16 cellular contexts compared by ENCODE assay signal in genomic region chr6:112429226-112429625, GRCh38.
DNase-seq lines count a peak whose midpoint lies in the region; ATAC-seq and TF ChIP-seq lines count a peak whose summit lies in the region.
"Had no signal": no experiment of that assay in that cellular context is flagged by ENCODE, and none has a peak within 500 bp of the region (broad histone marks: within the 10 kb centered on the region; RNA-seq: fewer than 3 reads in every experiment).

No MANE protein-coding gene starts in this region.

- H2AFZ ChIP-seq in HCT116 (ENCODE audit: low read depth, low read length, poor library complexity, severe bottlenecking), result no peak overlapping the region

- H4K20me1 ChIP-seq in HCT116 (ENCODE audit: insufficient read depth), result no peaks in the 10 kb centered on the region

- no peak overlapping the region for H3K4me3 ChIP-seq in AG04449 (ENCODE audit: low read depth, low read length)
- H3K4me3 ChIP-seq in HCT116 (replicated peaks in 1 of 2; ENCODE audit: low read depth in 1 of 2, low read length in 2 of 2), result no peak overlapping the region
- no peak overlapping the region for H3K4me3 ChIP-seq in astrocyte of the cerebellum (ENCODE audit: low read depth, low read length)
- H3K4me3 ChIP-seq: MG63, upper lobe of left lung had no signal

- H3K4me1 ChIP-seq in HCT116 (ENCODE audit: control insufficient read depth in 1 of 2, insufficient read depth in 2 of 2, low read length in 2 of 2), result no peaks in the 10 kb centered on the region
- H3K4me1 ChIP-seq: upper lobe of left lung had no signal

- no peaks in the 10 kb centered on the region for H3K9me2 ChIP-seq in HCT116 (ENCODE audit: insufficient read depth)

- peak; percentile 43; the same call in 1 of the 2 replicates for TF ChIP-seq RAD21 in HCT116 (IDR thresholded peaks at IDR 0.05; ENCODE audit: low read depth)

- intact Hi-C loops in HCT116 (cut with micrococcal nuclease), result loop anchor here (5.0 kb wide), 1 partner anchor 998 kb away; no protein-coding TSS in a partner anchor

- no peak for DNase-seq in AG04449 (ENCODE audit: low read depth, low spot score)
- DNase-seq in HCT116 (ENCODE audit: low read depth, low spot score), result no peak
- no peak for DNase-seq in astrocyte of the cerebellum (ENCODE audit: low read depth)
- DNase-seq in iPS DF 19.7 (ENCODE audit: low read depth, low spot score), result peak; percentile 15
- no peak for DNase-seq in HuH-7 (ENCODE audit: low spot score)
- no peak for DNase-seq in NK-92 (lab: John Stamatoyannopoulos, UW; ENCODE audit: unreplicated experiment)
- DNase-seq in midbrain (lab: John Stamatoyannopoulos, UW), result no peak
- no peak for DNase-seq in activated CD4-positive, alpha-beta T cell treated with anti-CD3 and anti-CD28 coated beads, Interleukin-2, amount 50 U/mL, for 1 hour
- DNase-seq: activated effector memory CD4-positive, alpha-beta T cell treated with Interleukin-2 at 50 U/mL for 16 hours; cortex of kidney; MG63; NCI-H345; right cardiac atrium; SIG-M5; upper lobe of left lung had no signal

- in situ Hi-C loops in astrocyte of the cerebellum (cut with HindIII; ENCODE audit: low sequenced_read_pairs), result no loop called here

- no peak; the same call in 1 of the 2 replicates for ATAC-seq in HCT116
- ATAC-seq: right cardiac atrium had no signal

- no peaks in the 10 kb centered on the region for H3K27me3 ChIP-seq in HCT116 (ENCODE audit: insufficient read depth, low read length)
- H3K27me3 ChIP-seq: MG63, upper lobe of left lung had no signal

- no peaks in the 10 kb centered on the region for H3K9me3 ChIP-seq in HCT116 (ENCODE audit: control insufficient read depth in 1 of 2, insufficient read depth in 1 of 2, low read depth in 1 of 2, low read length in 2 of 2)
- H3K9me3 ChIP-seq: upper lobe of left lung had no signal

- H3K27ac ChIP-seq in HCT116 (ENCODE audit: low read depth, low read length), result no peak overlapping the region
- H3K27ac ChIP-seq: C4-2B, upper lobe of left lung had no signal

- H3K9ac ChIP-seq in HCT116 (ENCODE audit: low read length), result no peak overlapping the region

- RAD21 ChIA-PET in HCT116 (lab: Charles Lee; ENCODE audit: low non-redundant PET in 1 of 2, low total read pairs in 2 of 2, uncharacterized antibody in 2 of 2, unreplicated experiment in 2 of 2), result no interaction called here

- CTCF ChIA-PET in AG04449 (lab: Yijun Ruan, JAX), result interaction anchor here (1.4 kb wide), 1 partner anchor 12 kb away, joined by 4 read pairs; no protein-coding TSS in a partner anchor
- CTCF ChIA-PET in HCT116 (lab: Charles Lee), result no interaction called here

- no peak for TF ChIP-seq POLR2A in HCT116 (IDR thresholded peaks at IDR 0.05; ENCODE audit: borderline replicate concordance, extremely low read depth, insufficient read depth, insufficient read length)

- POLR2A ChIA-PET in AG04449 (lab: Yijun Ruan, JAX), result no interaction called here
- POLR2A ChIA-PET in HCT116 (lab: Charles Lee), result no interaction called here

- no peaks in the 10 kb centered on the region for H3K79me2 ChIP-seq in HCT116 (ENCODE audit: insufficient read depth, low read length)

- H3K36me3 ChIP-seq in HCT116 (ENCODE audit: control insufficient read depth in 1 of 2, insufficient read depth in 2 of 2, low read length in 2 of 2), result no peaks in the 10 kb centered on the region
- H3K36me3 ChIP-seq: MG63, upper lobe of left lung had no signal

- no TSS peak for BruUV-seq in HCT116 (replicated peaks; lab: Mats Ljungman, UMichigan)

- TF ChIP-seq CTCF in AG04449 (IDR thresholded peaks at IDR 0.05; ENCODE audit: insufficient read depth, low read length, missing control alignments), result peak; percentile 19
- no peak for TF ChIP-seq CTCF in HCT116 (IDR thresholded peaks at IDR 0.05 in 2 of 3, conservative IDR thresholded peaks at IDR 0.05 in 1 of 3; ENCODE audit: borderline replicate concordance in 1 of 3, insufficient read depth in 1 of 3, low read depth in 2 of 3, low read length in 2 of 3)
- TF ChIP-seq CTCF in astrocyte of the cerebellum (IDR thresholded peaks at IDR 0.05; ENCODE audit: low read depth, low read length, missing control alignments), result peak; percentile 26

- no peak overlapping the region for H3K4me2 ChIP-seq in HCT116 (ENCODE audit: low read length)

TF ChIP-seq in HCT116, 20 proteins besides CTCF, POLR2A, EP300 and RAD21:
- TF ChIP-seq SRF (IDR thresholded peaks at IDR 0.05; ENCODE audit: low read depth) (no peak), TCF7L2 (IDR thresholded peaks at IDR 0.05; ENCODE audit: borderline replicate concordance, extremely low read depth, insufficient read depth, insufficient read length) (no peak), JUND (IDR thresholded peaks at IDR 0.05) (no peak), EGR1 (IDR thresholded peaks at IDR 0.05; ENCODE audit: low read depth) (no peak), POLR2AphosphoS5 (IDR thresholded peaks at IDR 0.05; ENCODE audit: low read depth, low read length) (no peak), FOSL1 (IDR thresholded peaks at IDR 0.05; ENCODE audit: low read depth) (no peak), ZFX (IDR thresholded peaks at IDR 0.05) (no peak), ZNF274 (IDR thresholded peaks at IDR 0.05; ENCODE audit: low read depth, low read length) (no peak), ELF1 (IDR thresholded peaks at IDR 0.05; ENCODE audit: borderline replicate concordance, low read depth) (no peak), EZH2 (IDR thresholded peaks at IDR 0.05) (no peak), CEBPB (IDR thresholded peaks at IDR 0.05; ENCODE audit: low read depth) (no peak), SIN3A (IDR thresholded peaks at IDR 0.05; ENCODE audit: low read depth) (no peak)
- TF ChIP-seq, protein P1, sequence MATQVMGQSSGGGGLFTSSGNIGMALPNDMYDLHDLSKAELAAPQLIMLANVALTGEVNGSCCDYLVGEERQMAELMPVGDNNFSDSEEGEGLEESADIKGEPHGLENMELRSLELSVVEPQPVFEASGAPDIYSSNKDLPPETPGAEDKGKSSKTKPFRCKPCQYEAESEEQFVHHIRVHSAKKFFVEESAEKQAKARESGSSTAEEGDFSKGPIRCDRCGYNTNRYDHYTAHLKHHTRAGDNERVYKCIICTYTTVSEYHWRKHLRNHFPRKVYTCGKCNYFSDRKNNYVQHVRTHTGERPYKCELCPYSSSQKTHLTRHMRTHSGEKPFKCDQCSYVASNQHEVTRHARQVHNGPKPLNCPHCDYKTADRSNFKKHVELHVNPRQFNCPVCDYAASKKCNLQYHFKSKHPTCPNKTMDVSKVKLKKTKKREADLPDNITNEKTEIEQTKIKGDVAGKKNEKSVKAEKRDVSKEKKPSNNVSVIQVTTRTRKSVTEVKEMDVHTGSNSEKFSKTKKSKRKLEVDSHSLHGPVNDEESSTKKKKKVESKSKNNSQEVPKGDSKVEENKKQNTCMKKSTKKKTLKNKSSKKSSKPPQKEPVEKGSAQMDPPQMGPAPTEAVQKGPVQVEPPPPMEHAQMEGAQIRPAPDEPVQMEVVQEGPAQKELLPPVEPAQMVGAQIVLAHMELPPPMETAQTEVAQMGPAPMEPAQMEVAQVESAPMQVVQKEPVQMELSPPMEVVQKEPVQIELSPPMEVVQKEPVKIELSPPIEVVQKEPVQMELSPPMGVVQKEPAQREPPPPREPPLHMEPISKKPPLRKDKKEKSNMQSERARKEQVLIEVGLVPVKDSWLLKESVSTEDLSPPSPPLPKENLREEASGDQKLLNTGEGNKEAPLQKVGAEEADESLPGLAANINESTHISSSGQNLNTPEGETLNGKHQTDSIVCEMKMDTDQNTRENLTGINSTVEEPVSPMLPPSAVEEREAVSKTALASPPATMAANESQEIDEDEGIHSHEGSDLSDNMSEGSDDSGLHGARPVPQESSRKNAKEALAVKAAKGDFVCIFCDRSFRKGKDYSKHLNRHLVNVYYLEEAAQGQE (IDR thresholded peaks at IDR 0.05; ENCODE audit: low read depth), result no peak
- TF ChIP-seq, protein P2, sequence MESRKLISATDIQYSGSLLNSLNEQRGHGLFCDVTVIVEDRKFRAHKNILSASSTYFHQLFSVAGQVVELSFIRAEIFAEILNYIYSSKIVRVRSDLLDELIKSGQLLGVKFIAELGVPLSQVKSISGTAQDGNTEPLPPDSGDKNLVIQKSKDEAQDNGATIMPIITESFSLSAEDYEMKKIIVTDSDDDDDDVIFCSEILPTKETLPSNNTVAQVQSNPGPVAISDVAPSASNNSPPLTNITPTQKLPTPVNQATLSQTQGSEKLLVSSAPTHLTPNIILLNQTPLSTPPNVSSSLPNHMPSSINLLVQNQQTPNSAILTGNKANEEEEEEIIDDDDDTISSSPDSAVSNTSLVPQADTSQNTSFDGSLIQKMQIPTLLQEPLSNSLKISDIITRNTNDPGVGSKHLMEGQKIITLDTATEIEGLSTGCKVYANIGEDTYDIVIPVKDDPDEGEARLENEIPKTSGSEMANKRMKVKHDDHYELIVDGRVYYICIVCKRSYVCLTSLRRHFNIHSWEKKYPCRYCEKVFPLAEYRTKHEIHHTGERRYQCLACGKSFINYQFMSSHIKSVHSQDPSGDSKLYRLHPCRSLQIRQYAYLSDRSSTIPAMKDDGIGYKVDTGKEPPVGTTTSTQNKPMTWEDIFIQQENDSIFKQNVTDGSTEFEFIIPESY (IDR thresholded peaks at IDR 0.05; ENCODE audit: extremely low read depth, insufficient replicate concordance, low read length), result no peak
- TF ChIP-seq, protein P3, sequence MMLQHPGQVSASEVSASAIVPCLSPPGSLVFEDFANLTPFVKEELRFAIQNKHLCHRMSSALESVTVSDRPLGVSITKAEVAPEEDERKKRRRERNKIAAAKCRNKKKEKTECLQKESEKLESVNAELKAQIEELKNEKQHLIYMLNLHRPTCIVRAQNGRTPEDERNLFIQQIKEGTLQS (IDR thresholded peaks at IDR 0.05), result no peak

Comparison
In these comparisons a context has a peak if more than half of its experiments do, and no peak if none do; other contexts are left out.
1. CTCF ChIP-seq: peak in AG04449 (single experiment) and astrocyte of the cerebellum (single experiment); none in HCT116 (0 of 3).